ENCODE assay signal across 8 cellular contexts in genomic region chr7:2209146-2209960, GRCh38. TPM values are rescaled to one million over a fixed set of nuclear protein-coding genes. Genes with fewer than 3 reads are reported as not detected.
DNase-seq lines count a peak whose midpoint lies in the region; ATAC-seq and TF ChIP-seq lines count a peak whose summit lies in the region.

No MANE protein-coding gene starts in this region.

- ATAC-seq in GM21786 (IDR thresholded peaks at IDR 0.05; ENCODE audit: unreplicated experiment) (peak; percentile 63), GM21576 (IDR thresholded peaks at IDR 0.05; ENCODE audit: unreplicated experiment) (no peak)

- TF ChIP-seq CTCF in dorsolateral prefrontal cortex (IDR thresholded peaks at IDR 0.05 in 54 of 56, conservative IDR thresholded peaks at IDR 0.05 in 2 of 56; ENCODE audit: low read depth in 1 of 56, partially characterized antibody in 56 of 56), result peak; percentile 18 to 92 (median 84)

- intact Hi-C loops in dorsolateral prefrontal cortex (cut with DNase I), result loop anchor here (2.0 to 10.0 kb wide), 2 partner anchors 545 kb away; no protein-coding TSS in a partner anchor

- DNase-seq in EL (peak; percentile 56), NCI-H1092 treated with DMSO at 0.1 percent for 48 hours (lab: John Stamatoyannopoulos, UW) (peak; percentile 9), dorsolateral prefrontal cortex (peak; percentile 69 to 88 (median 82)), lung microvascular endothelial cell (ENCODE audit: low read depth in 2 of 2) (peak; percentile 74 to 85)
- peak; percentile 20 for DNase-seq in activated CD4-positive, alpha-beta T cell treated with anti-CD3 and anti-CD28 coated beads for 1 hour
- DNase-seq in stimulated activated CD8-positive, alpha-beta memory T cell treated with anti-CD3 and anti-CD28 coated beads, Interleukin-7, amount 100 ng/mL, for 24 hours (ENCODE audit: low read depth), result peak; percentile 4

- H3K4me3 ChIP-seq in dorsolateral prefrontal cortex, result no peak overlapping the region

- no peaks in the 10 kb centered on the region for H3K27me3 ChIP-seq in dorsolateral prefrontal cortex

- H3K27ac ChIP-seq in dorsolateral prefrontal cortex, result peak overlapping the region in 2 of 59 donors; percentile 13 to 46

RNA-seq across cellular contexts. Expression of gene MAD1L1, which starts 23.4 kb away (rescaled TPM):
- 10 to 100 TPM; 28.2 to 60.7 (median 42.3) TPM for total RNA-seq in dorsolateral prefrontal cortex
- total RNA-seq in lung microvascular endothelial cell, result 35.3 and 46.0 TPM in 2 replicates

RNA-seq across cellular contexts. Expression of gene MRM2, which starts 32.7 kb away (rescaled TPM):
- total RNA-seq in dorsolateral prefrontal cortex (10 to 100 TPM; 12.1 to 24.5 (median 18.5) TPM), lung microvascular endothelial cell (10.7 and 13.7 TPM in 2 replicates)

RNA-seq across cellular contexts. Expression of gene NUDT1, which starts 32.7 kb away (rescaled TPM):
- 10 to 100 TPM in 56 of 120 experiments, 1 to 10 TPM in 64; 2.3 to 17.6 (median 9.9) TPM for total RNA-seq in dorsolateral prefrontal cortex
- total RNA-seq in lung microvascular endothelial cell, result 4.8 and 10.5 TPM in 2 replicates

Comparison
In these comparisons a context has a peak if more than half of its experiments do, and no peak if none do; other contexts are left out.
1. DNase-seq: peak in every context shown above with its lines; median percentile 82 in dorsolateral prefrontal cortex; 80 in lung microvascular endothelial cell; 56 in EL; 20 in activated CD4-positive, alpha-beta T cell treated with anti-CD3 and anti-CD28 coated beads for 1 hour; 9 in NCI-H1092 treated with DMSO at 0.1 percent for 48 hours; 4 in stimulated activated CD8-positive, alpha-beta memory T cell treated with anti-CD3 and anti-CD28 coated beads, Interleukin-7, amount 100 ng/mL, for 24 hours.